Comparison of ENCODE assay signal across 8 cellular contexts in the genomic region with DNA sequence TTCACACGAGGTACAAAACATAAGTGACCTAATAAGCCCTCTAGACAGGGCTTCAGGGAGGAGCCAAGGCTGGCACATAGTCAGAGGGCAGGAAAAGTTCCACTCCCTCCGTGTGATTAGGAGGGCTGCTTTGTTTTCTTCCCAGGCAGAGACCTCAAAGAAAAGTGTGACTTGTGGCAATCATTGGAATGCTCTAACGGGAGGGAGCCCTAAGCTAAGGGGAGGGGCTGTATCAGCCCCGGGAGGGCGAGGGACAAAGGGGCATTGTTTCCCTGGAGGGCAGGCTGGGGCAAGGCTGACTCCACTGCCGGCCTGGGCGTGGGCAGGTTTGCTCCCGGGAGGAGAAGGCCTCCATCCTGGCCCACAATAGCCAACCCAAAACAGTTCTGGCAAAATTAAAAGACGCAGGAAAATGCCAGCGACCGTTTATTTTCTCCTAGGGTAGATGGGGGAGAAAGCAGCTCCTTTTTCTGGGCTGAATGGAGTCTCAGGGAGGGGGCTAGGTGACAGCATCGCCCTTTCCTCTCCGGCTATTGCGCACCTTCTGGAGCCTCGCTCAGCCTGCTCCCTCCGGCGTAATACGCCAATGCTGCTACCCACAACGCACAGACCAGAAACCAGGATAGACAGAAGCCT.
DNase-seq lines count a peak whose midpoint lies in the region; ATAC-seq and TF ChIP-seq lines count a peak whose summit lies in the region.

No MANE protein-coding gene starts in this region.

- TF ChIP-seq CTCF in HEK293 (tag by site-specific recombination; IDR thresholded peaks at IDR 0.05) = no peak
- no peak for TF ChIP-seq CTCF in retinal pigment epithelial cell (conservative IDR thresholded peaks at IDR 0.05; ENCODE audit: low read depth, low read length)

- no peaks in the 10 kb centered on the region for H3K36me3 ChIP-seq in HEK293 (ENCODE audit: control insufficient read depth in 2 of 2, insufficient read depth in 1 of 2, low read length in 2 of 2)
- H3K36me3 ChIP-seq in adipocyte (ENCODE audit: control insufficient read depth, insufficient read depth, low read length, severe bottlenecking) = no peaks in the 10 kb centered on the region
- no peaks in the 10 kb centered on the region for H3K36me3 ChIP-seq in iPS-15b (ENCODE audit: control insufficient read depth, insufficient read depth, low read length)

- H3K9ac ChIP-seq in adipocyte (ENCODE audit: low read length) = peak overlapping the region; percentile 89
- no peak overlapping the region for H3K9ac ChIP-seq in iPS-15b (ENCODE audit: low read depth, low read length)

- no peak overlapping the region for H3K27ac ChIP-seq in HEK293 (ENCODE audit: extremely low read depth, low read depth, low read length)

- no peak overlapping the region for H3K4me3 ChIP-seq in HEK293 (ENCODE audit: low read depth, low read length)
- H3K4me3 ChIP-seq in adipocyte (ENCODE audit: low read length) = peak overlapping the region; percentile 80
- H3K4me3 ChIP-seq in iPS-15b (ENCODE audit: low read depth, low read length) = peak overlapping the region; percentile 72
- peak overlapping the region; percentile 2 for H3K4me3 ChIP-seq in retinal pigment epithelial cell (ENCODE audit: low read length)

- no peak for ATAC-seq in HG02798 (IDR thresholded peaks at IDR 0.05; ENCODE audit: poor library complexity, unreplicated experiment)

- DNase-seq in adipocyte (ENCODE audit: low read depth) (peak; percentile 23), retinal pigment epithelial cell (ENCODE audit: low read depth) (peak; percentile 96), middle frontal gyrus (ENCODE audit: extremely low spot score, low spot score) (no peak), SHP77 treated with DMSO at 0.1 percent for 48 hours (lab: John Stamatoyannopoulos, UW) (no peak)
- DNase-seq in stimulated activated CD4-positive, alpha-beta T cell treated with anti-CD3 and anti-CD28 coated beads, Interleukin-4, amount 100 ng/mL, for 24 hours = no peak

- no peaks in the 10 kb centered on the region for H3K27me3 ChIP-seq in adipocyte (replicated peaks; ENCODE audit: control insufficient read depth, insufficient read depth, low read length)
- peaks cover 59% of the 10 kb centered on the region for H3K27me3 ChIP-seq in iPS-15b (ENCODE audit: control insufficient read depth, insufficient read depth, low read length)

- CTCF ChIA-PET in HEK293 (lab: Yijun Ruan, JAX) = interaction anchor here (0.6 to 3.3 kb wide), 7 partner anchors 11 to 999 kb away, joined by 3 to 36 read pairs (median 4); a partner anchor contains a TSS

- H3K4me1 ChIP-seq in HEK293 (ENCODE audit: control insufficient read depth, insufficient read depth, low read length) (no peaks in the 10 kb centered on the region; the same call in none of the 2 replicates), adipocyte (ENCODE audit: control insufficient read depth, insufficient read depth, low read length) (peaks cover 39% of the 10 kb centered on the region), iPS-15b (ENCODE audit: control insufficient read depth, insufficient read depth, low read length) (peaks cover 3% of the 10 kb centered on the region)

- POLR2A ChIA-PET in HEK293 (lab: Yijun Ruan, JAX) = interaction anchor here (1.4 kb wide), 1 partner anchor 83 kb away, joined by 5 read pairs; a partner anchor contains a TSS

- H3K9me3 ChIP-seq in HEK293 (ENCODE audit: control insufficient read depth, insufficient read depth, low read depth, low read length) (no peaks in the 10 kb centered on the region), adipocyte (ENCODE audit: control insufficient read depth, low read length) (no peaks in the 10 kb centered on the region), iPS-15b (ENCODE audit: control insufficient read depth, insufficient read depth, low read length) (no peaks in the 10 kb centered on the region)

TF ChIP-seq in HEK293, 187 proteins besides CTCF, POLR2A, EP300 and RAD21:
- no peak for TF ChIP-seq ZNF548 (tag by site-specific recombination; IDR thresholded peaks at IDR 0.05)
- TF ChIP-seq, protein P1, sequence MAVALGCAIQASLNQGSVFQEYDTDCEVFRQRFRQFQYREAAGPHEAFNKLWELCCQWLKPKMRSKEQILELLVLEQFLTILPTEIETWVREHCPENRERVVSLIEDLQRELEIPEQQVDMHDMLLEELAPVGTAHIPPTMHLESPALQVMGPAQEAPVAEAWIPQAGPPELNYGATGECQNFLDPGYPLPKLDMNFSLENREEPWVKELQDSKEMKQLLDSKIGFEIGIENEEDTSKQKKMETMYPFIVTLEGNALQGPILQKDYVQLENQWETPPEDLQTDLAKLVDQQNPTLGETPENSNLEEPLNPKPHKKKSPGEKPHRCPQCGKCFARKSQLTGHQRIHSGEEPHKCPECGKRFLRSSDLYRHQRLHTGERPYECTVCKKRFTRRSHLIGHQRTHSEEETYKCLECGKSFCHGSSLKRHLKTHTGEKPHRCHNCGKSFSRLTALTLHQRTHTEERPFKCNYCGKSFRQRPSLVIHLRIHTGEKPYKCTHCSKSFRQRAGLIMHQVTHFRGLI (tag by site-specific recombination; IDR thresholded peaks at IDR 0.05) = no peak
- no peak for TF ChIP-seq KLF8 (tag by site-specific recombination; IDR thresholded peaks at IDR 0.05)
- TF ChIP-seq HOXC10 (CRISPR knock-in tag; IDR thresholded peaks at IDR 0.05) = no peak
- TF ChIP-seq, protein P2, sequence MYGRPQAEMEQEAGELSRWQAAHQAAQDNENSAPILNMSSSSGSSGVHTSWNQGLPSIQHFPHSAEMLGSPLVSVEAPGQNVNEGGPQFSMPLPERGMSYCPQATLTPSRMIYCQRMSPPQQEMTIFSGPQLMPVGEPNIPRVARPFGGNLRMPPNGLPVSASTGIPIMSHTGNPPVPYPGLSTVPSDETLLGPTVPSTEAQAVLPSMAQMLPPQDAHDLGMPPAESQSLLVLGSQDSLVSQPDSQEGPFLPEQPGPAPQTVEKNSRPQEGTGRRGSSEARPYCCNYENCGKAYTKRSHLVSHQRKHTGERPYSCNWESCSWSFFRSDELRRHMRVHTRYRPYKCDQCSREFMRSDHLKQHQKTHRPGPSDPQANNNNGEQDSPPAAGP (tag by site-specific recombination; IDR thresholded peaks at IDR 0.05) = peak; percentile 61
TF ChIP-seq in HEK293: peak in this region for 1.

Comparison
In these comparisons a context has a peak if more than half of its experiments do, and no peak if none do; other contexts are left out.
1. DNase-seq: peak in adipocyte (single experiment) and retinal pigment epithelial cell (single experiment); none in middle frontal gyrus (single experiment), stimulated activated CD4-positive, alpha-beta T cell treated with anti-CD3 and anti-CD28 coated beads, Interleukin-4, amount 100 ng/mL, for 24 hours (single experiment) and SHP77 treated with DMSO at 0.1 percent for 48 hours (single experiment).